1 cellular context compared by ENCODE assay signal in genomic region chr13:39499580-39499979, GRCh38.
TF ChIP-seq lines count a peak whose summit lies in the region.

No MANE protein-coding gene starts in this region.

TF ChIP-seq in H1, 55 proteins besides CTCF, POLR2A, EP300 and RAD21 (continued from another document):
- TF ChIP-seq, protein P1, sequence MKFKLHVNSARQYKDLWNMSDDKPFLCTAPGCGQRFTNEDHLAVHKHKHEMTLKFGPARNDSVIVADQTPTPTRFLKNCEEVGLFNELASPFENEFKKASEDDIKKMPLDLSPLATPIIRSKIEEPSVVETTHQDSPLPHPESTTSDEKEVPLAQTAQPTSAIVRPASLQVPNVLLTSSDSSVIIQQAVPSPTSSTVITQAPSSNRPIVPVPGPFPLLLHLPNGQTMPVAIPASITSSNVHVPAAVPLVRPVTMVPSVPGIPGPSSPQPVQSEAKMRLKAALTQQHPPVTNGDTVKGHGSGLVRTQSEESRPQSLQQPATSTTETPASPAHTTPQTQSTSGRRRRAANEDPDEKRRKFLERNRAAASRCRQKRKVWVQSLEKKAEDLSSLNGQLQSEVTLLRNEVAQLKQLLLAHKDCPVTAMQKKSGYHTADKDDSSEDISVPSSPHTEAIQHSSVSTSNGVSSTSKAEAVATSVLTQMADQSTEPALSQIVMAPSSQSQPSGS (IDR thresholded peaks at IDR 0.05; ENCODE audit: low read length), result no peak
- no peak for TF ChIP-seq MAFK (IDR thresholded peaks at IDR 0.05; ENCODE audit: low read depth, low read length)
- TF ChIP-seq CTBP2 (IDR thresholded peaks at IDR 0.05; ENCODE audit: borderline replicate concordance, insufficient read depth, insufficient read length, low read length), result no peak
